In the genomic region with DNA sequence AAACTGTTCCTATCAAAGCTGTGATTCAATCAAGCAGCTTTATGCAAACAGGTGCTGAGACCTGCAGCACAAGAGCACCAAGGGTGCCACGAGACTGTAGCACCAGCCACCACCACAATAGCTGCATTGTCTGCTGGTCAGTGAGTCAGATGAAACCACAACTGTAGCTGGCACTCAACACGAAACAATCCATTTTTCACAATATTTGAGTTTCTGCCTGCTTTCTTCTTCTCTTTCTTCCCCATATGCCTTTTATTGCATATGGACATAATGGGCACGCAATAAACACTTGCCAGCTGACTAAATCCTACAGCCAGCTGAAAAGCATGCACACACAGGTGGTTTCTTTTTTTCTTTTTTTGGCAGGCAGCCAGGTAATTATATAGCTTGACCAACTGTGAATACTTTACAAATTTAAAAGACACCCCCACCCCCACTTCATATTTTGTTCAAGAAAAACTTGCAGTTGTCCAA, we compare ENCODE assay signal across 8 cellular contexts. TPM values are rescaled to one million over a fixed set of nuclear protein-coding genes. Genes with fewer than 3 reads are reported as not detected.
DNase-seq lines count a peak whose midpoint lies in the region; ATAC-seq and TF ChIP-seq lines count a peak whose summit lies in the region.

No MANE protein-coding gene starts in this region.

- H4K20me1 ChIP-seq in IMR-90 (ENCODE audit: insufficient read depth, low read length) (no peaks in the 10 kb centered on the region), hepatocyte (ENCODE audit: insufficient read depth, poor library complexity, severe bottlenecking) (no peaks in the 10 kb centered on the region)

- TF ChIP-seq CTCF in IMR-90 (conservative IDR thresholded peaks at IDR 0.05; ENCODE audit: low read depth, low read length) (no peak), hepatocyte (IDR thresholded peaks at IDR 0.05; ENCODE audit: poor library complexity) (no peak), GM10248 (IDR thresholded peaks at IDR 0.05; ENCODE audit: control extremely low read depth, extremely low read depth, low read depth, missing control alignments) (no peak)

- H3K4me1 ChIP-seq in IMR-90 (ENCODE audit: control insufficient read depth, insufficient read depth, low read length) (peaks cover 1% of the 10 kb centered on the region; the same call in 1 of the 2 replicates), hepatocyte (ENCODE audit: insufficient read depth) (peaks cover 4% of the 10 kb centered on the region)

- no peak overlapping the region for H3K18ac ChIP-seq in IMR-90 (ENCODE audit: low read depth, low read length)

- BruUV-seq in IMR-90 (replicated peaks; lab: Mats Ljungman, UMichigan), result no TSS peak

- no peak overlapping the region for H4K5ac ChIP-seq in IMR-90 (ENCODE audit: low read depth, low read length)

- no peak overlapping the region for H2BK20ac ChIP-seq in IMR-90 (ENCODE audit: low read depth, low read length)

- peaks cover 4% of the 10 kb centered on the region; the same call in 1 of the 2 replicates for H3K9me1 ChIP-seq in IMR-90 (ENCODE audit: insufficient read depth, low read length)

- H3K27ac ChIP-seq in IMR-90 (ENCODE audit: insufficient read depth, low read length) (no peak overlapping the region), hepatocyte (peak overlapping the region; percentile 45)

- WGBS in IMR-90 (ENCODE audit: extremely low coverage in 2 of 2, insufficient read length in 1 of 2), 2 experiments, result 53% methylated on average over 2 of the region's 3 CpGs; no CpG with 5 or more reads in 1 of the 2 experiments
- WGBS in hepatocyte (ENCODE audit: low lambda C conversion rate, missing lambda C conversion rate), result 64% methylated on average over 3 of the region's 3 CpGs

- H3K23ac ChIP-seq in IMR-90 (ENCODE audit: low read depth, low read length), result no peak overlapping the region

- H3K79me1 ChIP-seq in IMR-90 (ENCODE audit: low read depth in 1 of 2, low read length in 2 of 2), result no peaks in the 10 kb centered on the region

- no peaks in the 10 kb centered on the region for H3K9me3 ChIP-seq in IMR-90 (ENCODE audit: control insufficient read depth, insufficient read depth, low read length)
- no peaks in the 10 kb centered on the region for H3K9me3 ChIP-seq in hepatocyte (ENCODE audit: low read depth)

- TF ChIP-seq RAD21 in IMR-90 (IDR thresholded peaks at IDR 0.05; ENCODE audit: low read length), result no peak

- no peak overlapping the region for H2AK5ac ChIP-seq in IMR-90 (ENCODE audit: low read depth, low read length)

- peak; percentile 73 for ATAC-seq in GM18861 (IDR thresholded peaks at IDR 0.05; ENCODE audit: unreplicated experiment)
- no peak for ATAC-seq in IMR-90 (ENCODE audit: low read depth)
- no peak for ATAC-seq in GM18517 (IDR thresholded peaks at IDR 0.05; ENCODE audit: unreplicated experiment)

- no peaks in the 10 kb centered on the region for H3K9me2 ChIP-seq in hepatocyte (replicated peaks; ENCODE audit: insufficient read depth)

- no peak overlapping the region for H2BK120ac ChIP-seq in IMR-90 (ENCODE audit: low read depth, low read length)

- peak; percentile 64 for DNase-seq in IMR-90
- DNase-seq in RPMI8226, result peak; percentile 88
- peak; percentile 15 for DNase-seq in hepatocyte (ENCODE audit: low spot score)
- no peak for DNase-seq in GM19238 (ENCODE audit: insufficient read length, low spot score)
- no peak for DNase-seq in GM10248 (ENCODE audit: extremely low spot score)
- no peak for DNase-seq in Kasumi-1 (lab: John Stamatoyannopoulos, UW)

- H2AFZ ChIP-seq in IMR-90 (replicated peaks; ENCODE audit: low read length, poor library complexity) (no peak overlapping the region), hepatocyte (no peak overlapping the region)

- in situ Hi-C loops in IMR-90 (cut with MboI; ENCODE audit: low sequenced_read_pairs), result no loop called here

- H3K36me3 ChIP-seq in IMR-90 (ENCODE audit: control insufficient read depth, insufficient read depth, low read length) (no peaks in the 10 kb centered on the region), hepatocyte (replicated peaks; ENCODE audit: insufficient read depth, low read depth) (no peaks in the 10 kb centered on the region)

- POLR2A ChIA-PET in IMR-90 (lab: Charles Lee; ENCODE audit: unreplicated experiment) (no interaction called here), GM10248 (lab: Yijun Ruan, JAX) (no interaction called here)

- dilution Hi-C loops in IMR-90 (cut with HindIII; ENCODE audit: low sequenced_read_pairs, unreplicated experiment), result no loop called here

- H3K4ac ChIP-seq in IMR-90 (ENCODE audit: low read depth, low read length), result no peak overlapping the region

- H3K56ac ChIP-seq in IMR-90 (ENCODE audit: extremely low read depth, insufficient read depth, low read length), result no peak overlapping the region

- no peak overlapping the region for H3K4me2 ChIP-seq in IMR-90 (ENCODE audit: low read depth, low read length)
- H3K4me2 ChIP-seq in hepatocyte, result no peak overlapping the region

- H2AK9ac ChIP-seq in IMR-90 (replicated peaks; ENCODE audit: low read depth, low read length, poor library complexity), result no peak overlapping the region

- no peak overlapping the region for H2BK5ac ChIP-seq in IMR-90 (ENCODE audit: low read depth, low read length, poor library complexity, severe bottlenecking)

- no peak overlapping the region for H4K91ac ChIP-seq in IMR-90 (ENCODE audit: insufficient read depth, low read depth, low read length)

- no peaks in the 10 kb centered on the region for H3K79me2 ChIP-seq in hepatocyte

- CTCF ChIA-PET in IMR-90 (lab: Yijun Ruan, JAX) (no interaction called here), GM10248 (lab: Yijun Ruan, JAX) (interaction anchor here (0.9 to 2.1 kb wide), 3 partner anchors 12 to 1211 kb away, joined by 3 to 7 read pairs (median 3); no protein-coding TSS in a partner anchor)

- TF ChIP-seq POLR2A in IMR-90 (IDR thresholded peaks at IDR 0.05; ENCODE audit: low read depth, low read length), result no peak

- intact Hi-C loops in IMR-90 (cut with micrococcal nuclease), result no loop called here

- H3K14ac ChIP-seq in IMR-90 (replicated peaks; ENCODE audit: low read depth, low read length), result no peak overlapping the region; the same call in 1 of the 2 replicates

- H3K27me3 ChIP-seq in IMR-90 (ENCODE audit: control insufficient read depth, insufficient read depth, low read length) (no peaks in the 10 kb centered on the region), hepatocyte (no peaks in the 10 kb centered on the region)

- H4K8ac ChIP-seq in IMR-90 (ENCODE audit: low read depth in 2 of 2, low read length in 2 of 2), result no peak overlapping the region

- no peak overlapping the region for H3K9ac ChIP-seq in IMR-90 (ENCODE audit: low read depth, low read length)

- no peak overlapping the region for H3K4me3 ChIP-seq in IMR-90 (ENCODE audit: insufficient read depth, low read depth, low read length)
- H3K4me3 ChIP-seq in hepatocyte, result no peak overlapping the region

- no peak overlapping the region for H2BK15ac ChIP-seq in IMR-90 (ENCODE audit: low read depth, low read length)

TF ChIP-seq in IMR-90, 13 proteins besides CTCF, POLR2A, EP300 and RAD21:
- TF ChIP-seq CHD1 (IDR thresholded peaks at IDR 0.05; ENCODE audit: low read depth, low read length) (no peak), BHLHE40 (IDR thresholded peaks at IDR 0.05; ENCODE audit: low read depth, low read length) (peak; percentile 59; the same call in 1 of the 2 replicates)

RNA-seq across cellular contexts. Expression of gene SLC2A12, which starts 16.6 kb away (rescaled TPM):
- total RNA-seq in IMR-90 (2012; rRNA removed) (11.5 and 12.5 TPM in 2 replicates), hepatocyte (2.5 and 2.9 TPM in 2 replicates)
- polyA plus RNA-seq in IMR-90 (2012; rRNA removed) (4.8 and 5.8 TPM in 2 replicates), hepatocyte (0.86 and 1.1 TPM in 2 replicates)
- polyA plus RNA-seq in IMR-90 (2012; cell fraction: cytosol; rRNA removed), result 1.6 and 2.4 TPM in 2 replicates
- 0.59 and 3.6 TPM in 2 replicates for polyA plus RNA-seq in IMR-90 (2012; cell fraction: nucleus; rRNA removed; ENCODE audit: low replicate concordance)

Comparison
In these comparisons a context has a peak if more than half of its experiments do, and no peak if none do; other contexts are left out.
1. DNase-seq: peak in IMR-90 (single experiment), RPMI8226 (single experiment) and hepatocyte (single experiment); none in GM19238 (single experiment), GM10248 (single experiment) and Kasumi-1 (0 of 2).